ENCODE assay signal across 18 cellular contexts in the genomic region with DNA sequence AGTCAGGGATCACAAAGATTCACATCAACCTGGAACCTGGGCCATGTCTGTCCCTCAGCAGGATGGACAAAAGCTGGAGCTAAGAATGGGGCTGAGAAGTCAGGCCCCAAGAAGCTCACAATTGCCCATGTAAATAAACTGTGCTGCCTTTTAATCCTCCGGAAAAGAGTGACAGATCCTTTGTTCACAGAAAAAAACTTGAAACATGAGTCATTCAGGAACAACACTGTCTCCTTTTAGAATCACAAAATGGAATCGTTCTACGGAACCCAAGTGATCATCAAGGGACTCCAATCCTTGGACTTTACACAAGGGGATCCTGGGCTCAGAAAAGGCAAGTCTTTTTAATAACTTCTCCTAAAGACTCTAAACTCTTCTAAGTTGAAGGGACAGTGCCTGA. TPM values are rescaled to one million over a fixed set of nuclear protein-coding genes. Genes with fewer than 3 reads are reported as not detected.
DNase-seq lines count a peak whose midpoint lies in the region; ATAC-seq and TF ChIP-seq lines count a peak whose summit lies in the region.
"Had no signal": no experiment of that assay in that cellular context is flagged by ENCODE, and none has a peak within 500 bp of the region (broad histone marks: within the 10 kb centered on the region; RNA-seq: fewer than 3 reads in every experiment).

No MANE protein-coding gene starts in this region.

- peaks cover 82% of the 10 kb centered on the region for H3K4me1 Mint-ChIP-seq in HFFc6 (ENCODE audit: low read depth)

- DNase-seq in HFFc6 (no peak), astrocyte of the hippocampus (ENCODE audit: low read depth, low spot score) (peak; percentile 67), foreskin melanocyte (peak; percentile 78), smooth muscle cell (lab: John Stamatoyannopoulos, UW; ENCODE audit: unreplicated experiment) (no peak), Right ventricle myocardium superior (no peak), AG08396 (ENCODE audit: low spot score) (no peak), dedifferentiated amniotic fluid mesenchymal stem cell (ENCODE audit: extremely low spot score) (no peak)
- DNase-seq: activated CD4-positive, alpha-beta T cell treated with anti-CD3 and anti-CD28 coated beads for 1 hour; endodermal cell; HCEC 1CT; left cardiac atrium; NCI-H1105 treated with DMSO at 0.1 percent for 48 hours; NCI-H526; right lobe of liver; T-helper 9 cell had no signal

- peaks cover 27% of the 10 kb centered on the region for H3K4me1 ChIP-seq in smooth muscle cell (ENCODE audit: low read depth)
- H3K4me1 ChIP-seq: right lobe of liver had no signal

- no peaks in the 10 kb centered on the region for H4K20me1 ChIP-seq in smooth muscle cell (ENCODE audit: low read depth)

- TF ChIP-seq CTCF in HFFc6 (IDR thresholded peaks at IDR 0.05) (no peak), smooth muscle cell (IDR thresholded peaks at IDR 0.05; ENCODE audit: borderline replicate concordance, insufficient read depth, poor library complexity, severe bottlenecking) (no peak)

- 38% methylated on average over 3 of the region's 3 CpGs for WGBS in smooth muscle cell (ENCODE audit: low lambda C conversion rate)

- H3K27me3 ChIP-seq in smooth muscle cell (ENCODE audit: low read depth) = no peaks in the 10 kb centered on the region
- H3K27me3 ChIP-seq: right lobe of liver had no signal

- ATAC-seq in Right ventricle myocardium superior (ENCODE audit: poor library complexity) (no peak), GM21723 (IDR thresholded peaks at IDR 0.05; ENCODE audit: unreplicated experiment) (no peak)
- ATAC-seq: left cardiac atrium, right lobe of liver had no signal

- no peaks in the 10 kb centered on the region; the same call in none of the 2 replicates for H3K27me3 Mint-ChIP-seq in HFFc6 (ENCODE audit: insufficient read depth)

- H3K27ac ChIP-seq in smooth muscle cell (ENCODE audit: low read depth) = peak overlapping the region; percentile 93
- H3K27ac ChIP-seq: KMS-11, right lobe of liver had no signal

- H3K9me3 Mint-ChIP-seq in HFFc6 = no peaks in the 10 kb centered on the region
- H3K9me3 Mint-ChIP-seq: activated T-helper 2 cell treated with anti-CD3 and anti-CD28 coated beads, Interferon-gamma antibody, Interleukin-2, Interleukin-4, amounts not matched to agents 10 μg/mL and 5 μg/mL and 100 μg/mL, durations not matched to agents 14 hours and 24 hours and 36 hours; endodermal cell had no signal

- peaks cover 19% of the 10 kb centered on the region for H3F3A ChIP-seq in smooth muscle cell (ENCODE audit: low read depth)

- no peaks in the 10 kb centered on the region for H3K9me3 ChIP-seq in smooth muscle cell (replicated peaks; ENCODE audit: low read depth)
- H3K9me3 ChIP-seq: right lobe of liver had no signal

- no peak overlapping the region; the same call in 1 of the 2 replicates for H3K4me3 Mint-ChIP-seq in HFFc6
- H3K4me3 Mint-ChIP-seq: endodermal cell had no signal

- H3K4me2 ChIP-seq in smooth muscle cell = peak overlapping the region; percentile 28
- H3K4me2 ChIP-seq: KMS-11 had no signal

- H3K79me2 ChIP-seq in smooth muscle cell (ENCODE audit: low read depth) = no peaks in the 10 kb centered on the region

- no peak overlapping the region for H3K9ac ChIP-seq in smooth muscle cell (ENCODE audit: low read depth)
- H3K9ac ChIP-seq: KMS-11 had no signal

- no peak overlapping the region for H3K4me3 ChIP-seq in smooth muscle cell
- H3K4me3 ChIP-seq: right lobe of liver had no signal

- H3K36me3 ChIP-seq in smooth muscle cell (ENCODE audit: low read depth) = no peaks in the 10 kb centered on the region

- intact Hi-C loops in Right ventricle myocardium superior (cut with DNase I) = no loop called here

- peaks cover 29% of the 10 kb centered on the region for H3K36me3 Mint-ChIP-seq in HFFc6 (ENCODE audit: low read depth)

- H3K27ac Mint-ChIP-seq in HFFc6 = peak overlapping the region; percentile 46
- H3K27ac Mint-ChIP-seq: activated T-helper 2 cell treated with anti-CD3 and anti-CD28 coated beads, Interferon-gamma antibody, Interleukin-2, Interleukin-4, amounts not matched to agents 10 μg/mL and 5 μg/mL and 100 μg/mL, durations not matched to agents 14 hours and 24 hours and 36 hours; endodermal cell had no signal

- no peak overlapping the region for H2AFZ ChIP-seq in smooth muscle cell (ENCODE audit: low read depth)

RNA-seq across cellular contexts. Expression of gene RELT, which starts 36.1 kb away (rescaled TPM):
- 1 to 10 TPM; 6.2 to 7.7 (median 7.0) TPM for total RNA-seq in HFFc6 (2021; fragmentation: NEBNext Ultra II Directional; extraction: Animal tissue kit (Norgen Biotek cat#: 25700))
- total RNA-seq in smooth muscle cell (4.3 and 4.8 TPM in 2 replicates), Right ventricle myocardium superior (1.3 TPM)
- 5.5 and 9.4 TPM in 2 replicates for polyA plus RNA-seq in smooth muscle cell

Comparison
In these comparisons a context has a peak if more than half of its experiments do, and no peak if none do; other contexts are left out.
1. DNase-seq: peak in astrocyte of the hippocampus (single experiment) and foreskin melanocyte (single experiment); none in HFFc6 (single experiment), smooth muscle cell (single experiment), Right ventricle myocardium superior (single experiment), AG08396 (single experiment) and dedifferentiated amniotic fluid mesenchymal stem cell (single experiment).